ENCODE assay signal across 1 cellular context in genomic region chr14:23294734-23295561, GRCh38.
A peak's percentile ranks its signal among the peaks of the same experiment; 100 is the strongest.
TF ChIP-seq lines count a peak whose summit lies in the region.

No MANE protein-coding gene starts in this region.

TF ChIP-seq in SK-N-SH, 30 proteins besides CTCF, POLR2A, EP300 and RAD21 (continued from another document):
- TF ChIP-seq MAX (IDR thresholded peaks at IDR 0.05; ENCODE audit: low read depth), result no peak
- peak; percentile 90 for TF ChIP-seq CHD2 (IDR thresholded peaks at IDR 0.05; ENCODE audit: low read length, partially characterized antibody)
- peak; percentile 62 for TF ChIP-seq GATA2 (CRISPR knock-in tag; IDR thresholded peaks at IDR 0.05)
TF ChIP-seq in SK-N-SH: peak in this region for 6.
